8 cellular contexts compared by ENCODE assay signal in genomic region chr6:139323511-139324445, GRCh38. TPM values are rescaled to one million over a fixed set of nuclear protein-coding genes. Genes with fewer than 3 reads are reported as not detected.
DNase-seq lines count a peak whose midpoint lies in the region; ATAC-seq and TF ChIP-seq lines count a peak whose summit lies in the region.

No MANE protein-coding gene starts in this region.

- H2BK5ac ChIP-seq in IMR-90 (ENCODE audit: low read depth, low read length, poor library complexity, severe bottlenecking) = no peak overlapping the region

- peak overlapping the region; percentile 24; the same call in 1 of the 2 replicates for H4K5ac ChIP-seq in IMR-90 (ENCODE audit: low read depth, low read length)

- in situ Hi-C loops in IMR-90 (cut with MboI; ENCODE audit: low sequenced_read_pairs) = no loop called here

- H3K4me2 ChIP-seq in IMR-90 (ENCODE audit: low read depth, low read length) = peak overlapping the region; percentile 73

- peaks cover 3% of the 10 kb centered on the region; the same call in 1 of the 2 replicates for H3K4me1 ChIP-seq in IMR-90 (ENCODE audit: control insufficient read depth, insufficient read depth, low read length)

- no peak for TF ChIP-seq POLR2A in IMR-90 (IDR thresholded peaks at IDR 0.05; ENCODE audit: low read depth, low read length)
- no peak for TF ChIP-seq POLR2A in lower leg skin (IDR thresholded peaks at IDR 0.05)

- H4K91ac ChIP-seq in IMR-90 (ENCODE audit: insufficient read depth, low read depth, low read length) = no peak overlapping the region

- ATAC-seq in IMR-90 (ENCODE audit: low read depth) = peak; percentile 77

- H3K56ac ChIP-seq in IMR-90 (ENCODE audit: extremely low read depth, insufficient read depth, low read length) = no peak overlapping the region

- no peak overlapping the region for H2AK9ac ChIP-seq in IMR-90 (replicated peaks; ENCODE audit: low read depth, low read length, poor library complexity)

- no peak overlapping the region for H3K4me3 ChIP-seq in IMR-90 (ENCODE audit: insufficient read depth, low read depth, low read length)
- H3K4me3 ChIP-seq in lower leg skin (ENCODE audit: low read depth, poor library complexity, severe bottlenecking) = no peak overlapping the region

- no peaks in the 10 kb centered on the region for H3K27me3 ChIP-seq in IMR-90 (ENCODE audit: control insufficient read depth, insufficient read depth, low read length)

- H3K14ac ChIP-seq in IMR-90 (replicated peaks; ENCODE audit: low read depth, low read length) = peak overlapping the region; percentile 5; the same call in 1 of the 2 replicates

- H2AK5ac ChIP-seq in IMR-90 (ENCODE audit: low read depth, low read length) = no peak overlapping the region

- TF ChIP-seq CTCF in IMR-90 (conservative IDR thresholded peaks at IDR 0.05; ENCODE audit: low read depth, low read length) (no peak), VCaP (conservative IDR thresholded peaks at IDR 0.05) (no peak), lower leg skin (IDR thresholded peaks at IDR 0.05) (no peak)

- no CpG with 5 or more reads among the region's 22 CpGs for WGBS in IMR-90 (ENCODE audit: extremely low coverage in 2 of 2, insufficient read length in 1 of 2), 2 experiments
- 48 to 51% methylated on average over 22 of the region's 22 CpGs for WGBS in lower leg skin, 2 donors

- H2BK120ac ChIP-seq in IMR-90 (ENCODE audit: low read depth, low read length) = peak overlapping the region; percentile 14; the same call in 1 of the 2 replicates

- POLR2A ChIA-PET in IMR-90 (lab: Charles Lee; ENCODE audit: unreplicated experiment) = interaction anchor here (0.5 kb wide), 1 partner anchor 841 kb away, joined by 5 read pairs; no protein-coding TSS in a partner anchor

- no peak overlapping the region; the same call in 2 of the 3 replicates for H2BK15ac ChIP-seq in IMR-90 (ENCODE audit: low read depth, low read length)

- CTCF ChIA-PET in IMR-90 (lab: Yijun Ruan, JAX) = interaction anchor here (0.6 to 0.7 kb wide), 2 partner anchors 119 to 127 kb away, joined by 3 to 4 read pairs; no protein-coding TSS in a partner anchor

- H3K9ac ChIP-seq in IMR-90 (ENCODE audit: low read depth, low read length) = no peak overlapping the region

- H4K8ac ChIP-seq in IMR-90 (ENCODE audit: low read depth in 2 of 2, low read length in 2 of 2) = peak overlapping the region; percentile 12 to 35; a peak in 2 of 4 replicates

- H3K9me1 ChIP-seq in IMR-90 (ENCODE audit: insufficient read depth, low read length) = no peaks in the 10 kb centered on the region

- H3K4ac ChIP-seq in IMR-90 (ENCODE audit: low read depth, low read length) = peak overlapping the region; percentile 42

- no peaks in the 10 kb centered on the region for H3K9me3 ChIP-seq in IMR-90 (ENCODE audit: control insufficient read depth, insufficient read depth, low read length)

- intact Hi-C loops in IMR-90 (cut with micrococcal nuclease) = no loop called here
- intact Hi-C loops in lower leg skin (cut with DNase I; ENCODE audit: low total_unique reads) = no loop called here

- peak; percentile 11 for DNase-seq in NCI-H2171 treated with DMSO at 0.1 percent for 48 hours (lab: John Stamatoyannopoulos, UW)
- DNase-seq in NCI-H2171 (lab: John Stamatoyannopoulos, UW) = no peak
- DNase-seq in IMR-90 = peak; percentile 75
- peak; percentile 88 for DNase-seq in central memory CD4-positive, alpha-beta T cell
- peak; percentile 67 to 93 for DNase-seq in lower leg skin (ENCODE audit: low spot score in 2 of 2)
- DNase-seq in stimulated activated CD4-positive, alpha-beta T cell treated with anti-CD3 and anti-CD28 coated beads, TNF-alpha, amount 100 ng/mL, for 48 hours (ENCODE audit: low read depth in 3 of 3) = peak; percentile 56 to 60 (median 59)
- no peak for DNase-seq in NCI-H2081 treated with DMSO at 0.1 percent for 48 hours (lab: John Stamatoyannopoulos, UW)

- peak overlapping the region; percentile 0; the same call in 1 of the 2 replicates for H3K18ac ChIP-seq in IMR-90 (ENCODE audit: low read depth, low read length)

- H3K27ac ChIP-seq in IMR-90 (ENCODE audit: insufficient read depth, low read length) = peak overlapping the region; percentile 12
- H3K27ac ChIP-seq in VCaP = peak overlapping the region; percentile 47; the same call in 1 of the 2 replicates

- H3K36me3 ChIP-seq in IMR-90 (ENCODE audit: control insufficient read depth, insufficient read depth, low read length) = no peaks in the 10 kb centered on the region

- H3K23ac ChIP-seq in IMR-90 (ENCODE audit: low read depth, low read length) = no peak overlapping the region

- H2BK20ac ChIP-seq in IMR-90 (ENCODE audit: low read depth, low read length) = peak overlapping the region; percentile 17; the same call in 1 of the 2 replicates

- TF ChIP-seq RAD21 in IMR-90 (IDR thresholded peaks at IDR 0.05; ENCODE audit: low read length) = no peak

- no peaks in the 10 kb centered on the region for H3K79me1 ChIP-seq in IMR-90 (ENCODE audit: low read depth in 1 of 2, low read length in 2 of 2)

- dilution Hi-C loops in IMR-90 (cut with HindIII; ENCODE audit: low sequenced_read_pairs, unreplicated experiment) = no loop called here

- BruUV-seq in IMR-90 (replicated peaks; lab: Mats Ljungman, UMichigan) = no TSS peak

- no peaks in the 10 kb centered on the region for H4K20me1 ChIP-seq in IMR-90 (ENCODE audit: insufficient read depth, low read length)

- peak overlapping the region; percentile 76 for H2AFZ ChIP-seq in IMR-90 (replicated peaks; ENCODE audit: low read length, poor library complexity)

TF ChIP-seq in IMR-90, 13 proteins besides CTCF, POLR2A, EP300 and RAD21:
- no peak for TF ChIP-seq MAFK (IDR thresholded peaks at IDR 0.05; ENCODE audit: low read depth, low read length)
- no peak for TF ChIP-seq RFX5 (IDR thresholded peaks at IDR 0.05; ENCODE audit: low read depth, low read length)
- no peak for TF ChIP-seq MXI1 (IDR thresholded peaks at IDR 0.05; ENCODE audit: borderline replicate concordance, low read depth, low read length)
- TF ChIP-seq RCOR1 (IDR thresholded peaks at IDR 0.05; ENCODE audit: insufficient replicate concordance, low read length) = no peak
- TF ChIP-seq BHLHE40 (IDR thresholded peaks at IDR 0.05; ENCODE audit: low read depth, low read length) = no peak
- no peak for TF ChIP-seq NFE2L2 (IDR thresholded peaks at IDR 0.05; ENCODE audit: low read depth, low read length)
- no peak for TF ChIP-seq FOS (IDR thresholded peaks at IDR 0.05; ENCODE audit: low read depth, low read length)
- TF ChIP-seq CHD1 (IDR thresholded peaks at IDR 0.05; ENCODE audit: low read depth, low read length) = no peak
- TF ChIP-seq, protein P1, sequence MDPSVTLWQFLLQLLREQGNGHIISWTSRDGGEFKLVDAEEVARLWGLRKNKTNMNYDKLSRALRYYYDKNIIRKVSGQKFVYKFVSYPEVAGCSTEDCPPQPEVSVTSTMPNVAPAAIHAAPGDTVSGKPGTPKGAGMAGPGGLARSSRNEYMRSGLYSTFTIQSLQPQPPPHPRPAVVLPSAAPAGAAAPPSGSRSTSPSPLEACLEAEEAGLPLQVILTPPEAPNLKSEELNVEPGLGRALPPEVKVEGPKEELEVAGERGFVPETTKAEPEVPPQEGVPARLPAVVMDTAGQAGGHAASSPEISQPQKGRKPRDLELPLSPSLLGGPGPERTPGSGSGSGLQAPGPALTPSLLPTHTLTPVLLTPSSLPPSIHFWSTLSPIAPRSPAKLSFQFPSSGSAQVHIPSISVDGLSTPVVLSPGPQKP (IDR thresholded peaks at IDR 0.05; ENCODE audit: borderline replicate concordance, low read depth, low read length) = no peak
- no peak for TF ChIP-seq USF2 (IDR thresholded peaks at IDR 0.05; ENCODE audit: low read depth, low read length)
- no peak for TF ChIP-seq SMC3 (IDR thresholded peaks at IDR 0.05; ENCODE audit: low read depth, low read length)
- TF ChIP-seq MAZ (IDR thresholded peaks at IDR 0.05; ENCODE audit: borderline replicate concordance, low read depth, low read length) = no peak
- no peak for TF ChIP-seq CEBPB (IDR thresholded peaks at IDR 0.05; ENCODE audit: low read depth, low read length)

RNA-seq across cellular contexts. Expression of gene TXLNB, which starts 32.0 kb away (rescaled TPM):
- total RNA-seq in IMR-90 (2012; rRNA removed) (under 0.01 TPM in 2 replicates), lower leg skin (under 1 TPM in 2 of 4 donors, not detected in 2; 0.27 to 0.29 TPM)
- 0.04 and 0.05 TPM in 2 replicates for polyA plus RNA-seq in IMR-90 (2012; rRNA removed)
- 0.04 TPM in 1 of 2 replicates, not detected in the other for polyA plus RNA-seq in IMR-90 (2012; cell fraction: cytosol; rRNA removed)
- polyA plus RNA-seq in IMR-90 (2012; cell fraction: nucleus; rRNA removed; ENCODE audit: low replicate concordance) = 0.01 and 0.11 TPM in 2 replicates

RNA-seq across cellular contexts. Expression of gene CITED2, which starts 50.7 kb away (rescaled TPM):
- 163 and 266 TPM in 2 replicates for total RNA-seq in IMR-90 (2012; rRNA removed)
- 483 and 714 TPM in 2 replicates for polyA plus RNA-seq in IMR-90 (2012; rRNA removed)
- 132 and 474 TPM in 2 replicates for polyA plus RNA-seq in IMR-90 (2012; cell fraction: cytosol; rRNA removed)
- 416 and 734 TPM in 2 replicates for polyA plus RNA-seq in IMR-90 (2012; cell fraction: nucleus; rRNA removed; ENCODE audit: low replicate concordance)
- total RNA-seq in lower leg skin = 100 to 1,000 TPM; 155 to 313 (median 257) TPM

Comparison
In these comparisons a context has a peak if more than half of its experiments do, and no peak if none do; other contexts are left out.
1. DNase-seq: peak in NCI-H2171 treated with DMSO at 0.1 percent for 48 hours (single experiment), IMR-90 (single experiment), central memory CD4-positive, alpha-beta T cell (single experiment), lower leg skin (2 of 2) and stimulated activated CD4-positive, alpha-beta T cell treated with anti-CD3 and anti-CD28 coated beads, TNF-alpha, amount 100 ng/mL, for 48 hours (3 of 3); none in NCI-H2171 (single experiment) and NCI-H2081 treated with DMSO at 0.1 percent for 48 hours (single experiment).